17 cellular contexts compared by ENCODE assay signal in the genomic region with DNA sequence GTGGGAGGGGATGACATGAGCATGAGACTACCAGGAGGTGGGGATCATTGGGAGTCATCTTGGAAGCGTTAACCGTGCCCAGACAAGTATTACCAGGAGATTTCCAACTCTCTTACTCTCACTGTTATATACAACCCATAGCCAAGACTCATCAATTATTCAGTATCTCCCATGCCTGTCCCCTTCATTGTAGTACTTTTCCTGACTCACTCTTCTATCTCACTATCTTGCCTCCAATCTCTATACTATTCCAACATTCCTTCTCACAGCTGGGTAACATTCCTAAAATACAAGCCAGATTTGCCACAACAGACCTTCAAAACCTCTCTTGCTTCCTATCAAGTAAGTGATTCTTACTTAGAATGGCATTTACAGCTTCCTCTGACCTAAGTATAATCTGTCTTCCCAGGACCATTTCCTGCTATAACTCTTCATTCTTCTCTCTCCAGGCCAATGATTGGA.
DNase-seq lines count a peak whose midpoint lies in the region; FAIRE-seq and TF ChIP-seq lines count a peak whose summit lies in the region.
"Had no signal": no experiment of that assay in that cellular context is flagged by ENCODE, and none has a peak within 500 bp of the region (broad histone marks: within the 10 kb centered on the region; RNA-seq: fewer than 3 reads in every experiment).

No MANE protein-coding gene starts in this region.

- no peak overlapping the region for H3K4me3 ChIP-seq in bronchial epithelial cell (ENCODE audit: low read depth, low read length)

- DNase-seq in AG20443 (ENCODE audit: low spot score) (peak; percentile 48), M059J (ENCODE audit: low read depth) (peak; percentile 97), bronchial epithelial cell (ENCODE audit: low read depth) (peak; percentile 79), kidney glomerular epithelial cell (lab: John Stamatoyannopoulos, UW) (peak; percentile 55), nucleus accumbens (lab: John Stamatoyannopoulos, UW) (no peak), NCI-H1930 (lab: John Stamatoyannopoulos, UW) (no peak), NCI-H748 treated with DMSO at 0.1 percent for 48 hours (lab: John Stamatoyannopoulos, UW) (no peak)
- DNase-seq in activated T-cell treated with anti-CD3 and anti-CD28 coated beads, Interleukin-2, amount 50 U/mL, for 1 hour: no peak
- DNase-seq: activated CD8-positive, alpha-beta T cell treated with anti-CD3 and anti-CD28 coated beads for 36 hours; activated naive CD4-positive, alpha-beta T cell treated with anti-CD3 and anti-CD28 coated beads for 36 hours; foreskin melanocyte; kidney; naive B cell; NCI-H1436; NCI-H526; Right ventricle myocardium superior had no signal

- TF ChIP-seq CTCF in bronchial epithelial cell (IDR thresholded peaks at IDR 0.05; ENCODE audit: insufficient read depth, low read length, severe bottlenecking): no peak

- no peak for FAIRE-seq in bronchial epithelial cell (lab: Jason Lieb, UNC)
- FAIRE-seq: colon, kidney had no signal

- no peaks in the 10 kb centered on the region for H3K36me3 ChIP-seq in bronchial epithelial cell (ENCODE audit: control insufficient read depth, insufficient read depth, low read length)

- H3K27me3 ChIP-seq in bronchial epithelial cell (ENCODE audit: control insufficient read depth, insufficient read depth, low read length): no peaks in the 10 kb centered on the region

Comparison
In these comparisons a context has a peak if more than half of its experiments do, and no peak if none do; other contexts are left out.
1. DNase-seq: peak in AG20443 (single experiment), M059J (single experiment), bronchial epithelial cell (single experiment) and kidney glomerular epithelial cell (single experiment); none in activated T-cell treated with anti-CD3 and anti-CD28 coated beads, Interleukin-2, amount 50 U/mL, for 1 hour (single experiment), nucleus accumbens (0 of 56), NCI-H1930 (0 of 2) and NCI-H748 treated with DMSO at 0.1 percent for 48 hours (single experiment).